8 cellular contexts compared by ENCODE assay signal in the genomic region with DNA sequence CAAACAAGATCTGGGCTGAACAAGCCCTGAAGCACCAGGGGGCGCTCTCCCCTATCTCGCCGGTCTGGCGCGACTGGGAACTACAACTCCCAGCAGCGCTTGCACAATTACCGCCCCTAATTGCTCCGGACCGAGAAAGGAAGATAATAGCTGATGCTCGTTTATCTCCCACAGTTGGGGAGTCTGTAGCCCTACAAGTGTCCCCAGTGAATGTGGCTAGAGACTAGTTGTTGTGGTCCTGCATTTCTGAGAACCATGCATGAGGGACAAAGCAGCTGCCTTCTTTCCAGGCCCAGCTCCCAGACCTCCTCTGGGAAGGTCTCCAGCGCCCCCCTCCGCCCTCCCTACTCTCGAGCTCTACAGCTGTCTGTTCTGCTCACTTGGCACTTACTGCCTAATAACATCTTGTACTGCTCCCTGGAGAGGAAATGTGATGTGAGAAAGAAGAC. TPM values are rescaled to one million over a fixed set of nuclear protein-coding genes. Genes with fewer than 3 reads are reported as not detected.
DNase-seq lines count a peak whose midpoint lies in the region; ATAC-seq, FAIRE-seq and TF ChIP-seq lines count a peak whose summit lies in the region.

No MANE protein-coding gene starts in this region.

- no peaks in the 10 kb centered on the region for H3K9me3 Mint-ChIP-seq in activated CD4-positive, alpha-beta T cell treated with anti-CD3 and anti-CD28 coated beads, Interleukin-2, amount 10 ng/mL, durations not matched to agents 7 days and 5 days

- H3K4me1 Mint-ChIP-seq in activated CD4-positive, alpha-beta T cell treated with anti-CD3 and anti-CD28 coated beads, Interleukin-2, amount 10 ng/mL, durations not matched to agents 7 days and 5 days: peaks cover 22% of the 10 kb centered on the region

- H3K27me3 ChIP-seq in HepG2 (ENCODE audit: control insufficient read depth in 1 of 2, insufficient read depth in 2 of 2, low read length in 2 of 2): peaks cover 11 to 83% of the 10 kb centered on the region in 2 experiments; a peak in 4 of 5 replicates

- intact Hi-C loops in HepG2 (cut with micrococcal nuclease; ENCODE audit: unreplicated experiment): loop anchor here (1.0 kb wide), 1 partner anchor 38 kb away; no protein-coding TSS in a partner anchor

- no peaks in the 10 kb centered on the region for H3K36me3 Mint-ChIP-seq in activated CD4-positive, alpha-beta T cell treated with anti-CD3 and anti-CD28 coated beads, Interleukin-2, amount 10 ng/mL, durations not matched to agents 7 days and 5 days (ENCODE audit: low read depth)

- no peak for TF ChIP-seq EP300 in HepG2 (IDR thresholded peaks at IDR 0.05; ENCODE audit: low read depth in 2 of 2, low read length in 2 of 2)
- TF ChIP-seq EP300 in HepG2 (CRISPR knock-in tag; IDR thresholded peaks at IDR 0.05; ENCODE audit: borderline replicate concordance): no peak

- H3K4me2 ChIP-seq in HepG2 (ENCODE audit: low read depth, low read length): peak overlapping the region; percentile 77

- CTCF ChIA-PET in activated CD4-positive, alpha-beta T cell treated with anti-CD3 and anti-CD28 coated beads, Interleukin-2, amount 10 ng/mL, durations not matched to agents 7 days and 5 days (lab: Charles Lee): interaction anchor here (0.6 to 1.9 kb wide), 30 partner anchors 10 to 429 kb away, joined by 3 to 12 read pairs (median 4); no protein-coding TSS in a partner anchor
- CTCF ChIA-PET in HepG2 (lab: Yijun Ruan, JAX; ENCODE audit: low intra/inter-chr PET ratio, low total read pairs): interaction anchor here (1.4 to 1.8 kb wide), 5 partner anchors 34 to 239 kb away, joined by 4 to 23 read pairs (median 4); partner anchors contain the start of genes NRXN2 and RASGRP2

- H3K27ac ChIP-seq in HepG2 (ENCODE audit: extremely low read length, insufficient read depth, low read length): no peak overlapping the region

- no peaks in the 10 kb centered on the region for H3K9me3 ChIP-seq in HepG2 (ENCODE audit: low read length)

- H4K20me1 ChIP-seq in HepG2 (ENCODE audit: insufficient read depth, low read length): no peaks in the 10 kb centered on the region

- peak; percentile 92 for TF ChIP-seq CTCF in HepG2 (CRISPR knock-in tag; IDR thresholded peaks at IDR 0.05)

- H3K4me3 Mint-ChIP-seq in activated CD4-positive, alpha-beta T cell treated with anti-CD3 and anti-CD28 coated beads, Interleukin-2, amount 10 ng/mL, durations not matched to agents 7 days and 5 days: peak overlapping the region; percentile 45

- no TSS peak for BruUV-seq in HepG2 (replicated peaks; lab: Mats Ljungman, UMichigan)

- H3K36me3 ChIP-seq in HepG2 (replicated peaks in 1 of 2; ENCODE audit: control insufficient read depth in 1 of 2, insufficient read depth in 2 of 2, low read length in 2 of 2): no peaks in the 10 kb centered on the region

- peak; percentile 81 for TF ChIP-seq RAD21 in HepG2 (CRISPR knock-in tag; IDR thresholded peaks at IDR 0.05)

- peak; percentile 55 for ATAC-seq in GM18508 (IDR thresholded peaks at IDR 0.05; ENCODE audit: insufficient read depth, unreplicated experiment)
- peak; percentile 77 for ATAC-seq in HG03571 (IDR thresholded peaks at IDR 0.05; ENCODE audit: unreplicated experiment)
- peak; percentile 97 for ATAC-seq in HepG2

- no peak for TF ChIP-seq POLR2A in HepG2 (IDR thresholded peaks at IDR 0.05; ENCODE audit: insufficient read depth in 1 of 2, low read depth in 2 of 2, low read length in 2 of 2)

- POLR2A ChIA-PET in activated CD4-positive, alpha-beta T cell treated with anti-CD3 and anti-CD28 coated beads, Interleukin-2, amount 10 ng/mL, durations not matched to agents 7 days and 5 days (lab: Charles Lee): interaction anchor here (1.0 kb wide), 1 partner anchor 16 kb away, joined by 6 read pairs; no protein-coding TSS in a partner anchor
- POLR2A ChIA-PET in HepG2 (lab: Yijun Ruan, JAX): no interaction called here

- H3K27ac Mint-ChIP-seq in activated CD4-positive, alpha-beta T cell treated with anti-CD3 and anti-CD28 coated beads, Interleukin-2, amount 10 ng/mL, durations not matched to agents 7 days and 5 days: peak overlapping the region; percentile 62

- DNase-seq in 8988T: peak; percentile 85
- DNase-seq in NCI-H748 (lab: John Stamatoyannopoulos, UW; ENCODE audit: unreplicated experiment): peak; percentile 85
- DNase-seq in activated CD4-positive, alpha-beta T cell treated with anti-CD3 and anti-CD28 coated beads, Interleukin-2, amount 10 ng/mL, durations not matched to agents 7 days and 5 days: peak; percentile 94
- DNase-seq in dedifferentiated amniotic fluid mesenchymal stem cell (ENCODE audit: extremely low spot score): peak; percentile 77
- DNase-seq in HepG2 (ENCODE audit: low spot score): peak; percentile 73
- peak; percentile 80 for DNase-seq in stimulated activated CD4-positive, alpha-beta T cell treated with anti-CD3 and anti-CD28 coated beads, Interleukin-2, amount 100 ng/mL, for 4 hours (ENCODE audit: low read depth)

- peak overlapping the region; percentile 40 to 61 (median 46); a peak in 5 of 6 replicates for H3K4me3 ChIP-seq in HepG2 (replicated peaks in 1 of 3; ENCODE audit: insufficient read depth in 1 of 3, low read depth in 2 of 3, low read length in 3 of 3)

- no peaks in the 10 kb centered on the region for H3K79me2 ChIP-seq in HepG2 (ENCODE audit: insufficient read depth, low read length)

- in situ Hi-C loops in HepG2 (cut with HindIII; ENCODE audit: extremely low pct_ligation_motif_present, low pct_unique_long_range_greater_than_20kb): no loop called here

- peak overlapping the region; percentile 19; the same call in 1 of the 2 replicates for H3K9ac ChIP-seq in HepG2 (ENCODE audit: insufficient read depth, low read depth, low read length)

- 11% methylated on average over 3 of the region's 13 CpGs for WGBS in HepG2 (ENCODE audit: low lambda C conversion rate)

- peak overlapping the region; percentile 39 for H2AFZ ChIP-seq in HepG2 (ENCODE audit: low read length)

- no peaks in the 10 kb centered on the region; the same call in 1 of the 2 replicates for H3K4me1 ChIP-seq in HepG2 (ENCODE audit: insufficient read depth, low read length)

- peak; percentile 66 for FAIRE-seq in HepG2 (lab: Jason Lieb, UNC)

- H3K27me3 Mint-ChIP-seq in activated CD4-positive, alpha-beta T cell treated with anti-CD3 and anti-CD28 coated beads, Interleukin-2, amount 10 ng/mL, durations not matched to agents 7 days and 5 days: peaks cover 26% of the 10 kb centered on the region

RNA-seq across cellular contexts. Expression of gene NRXN2, which starts 34.4 kb away (rescaled TPM):
- under 1 TPM; 0.07 to 0.15 TPM for total RNA-seq in activated CD4-positive, alpha-beta T cell treated with anti-CD3 and anti-CD28 coated beads, Interleukin-2, amount 10 ng/mL, durations not matched to agents 7 days and 5 days
- total RNA-seq in HepG2 (2016; rRNA removed; fragmentation: Illumina TruSeq; extraction: Trizol): not detected in 2 replicates
- total RNA-seq in HepG2 (2016; cell fraction: cytosol; rRNA removed; fragmentation: Illumina TruSeq; extraction: Trizol; ENCODE audit: low read depth): not detected in 2 replicates
- total RNA-seq in HepG2 (2016; cell fraction: insoluble cytoplasmic fraction; rRNA removed; fragmentation: Illumina TruSeq; extraction: Trizol): not detected in 2 replicates
- not detected in 2 replicates for total RNA-seq in HepG2 (2016; cell fraction: membrane; rRNA removed; fragmentation: Illumina TruSeq; extraction: Trizol)
- not detected in 2 replicates for total RNA-seq in HepG2 (2016; cell fraction: nucleus; rRNA removed; fragmentation: Illumina TruSeq; extraction: Trizol)
- 0.03 TPM in 1 of 2 replicates, not detected in the other for polyA plus RNA-seq in HepG2 (2011; rRNA removed)
- polyA plus RNA-seq in HepG2 (2011; cell fraction: cytosol; rRNA removed): 0.08 and 0.14 TPM in 2 replicates
- polyA plus RNA-seq in HepG2 (2011; cell fraction: nucleus; rRNA removed): 0.13 TPM in 1 of 2 replicates, not detected in the other
- polyA plus RNA-seq in HepG2 (2012): 0.32 and 0.42 TPM in 2 replicates
- not detected in 2 replicates for polyA plus RNA-seq in HepG2 (2016; cell fraction: cytosol; fragmentation: Illumina TruSeq; extraction: Trizol; ENCODE audit: low read depth)
- polyA plus RNA-seq in HepG2 (2016; cell fraction: insoluble cytoplasmic fraction; fragmentation: Illumina TruSeq; extraction: Trizol; ENCODE audit: low read depth): 0.07 TPM in 1 of 2 replicates, not detected in the other
- not detected in 2 replicates for polyA plus RNA-seq in HepG2 (2016; cell fraction: membrane; fragmentation: Illumina TruSeq; extraction: Trizol; ENCODE audit: low read depth)
- not detected in 2 replicates for polyA plus RNA-seq in HepG2 (2016; cell fraction: nucleus; fragmentation: Illumina TruSeq; extraction: Trizol; ENCODE audit: insufficient read depth, low read depth)
- polyA minus RNA-seq in HepG2 (2011; rRNA and poly(A)+ RNA removed; ENCODE audit: low replicate concordance): 1.9 TPM in 1 of 2 replicates, not detected in the other
- polyA minus RNA-seq in HepG2 (2011; cell fraction: cytosol; rRNA and poly(A)+ RNA removed): not detected in 2 replicates
- polyA minus RNA-seq in HepG2 (2011; cell fraction: nucleus; rRNA and poly(A)+ RNA removed): not detected in 2 replicates

RNA-seq across cellular contexts. Expression of gene RASGRP2, which starts 55.4 kb away (rescaled TPM):
- total RNA-seq in activated CD4-positive, alpha-beta T cell treated with anti-CD3 and anti-CD28 coated beads, Interleukin-2, amount 10 ng/mL, durations not matched to agents 7 days and 5 days: 100 to 1,000 TPM; 293 to 300 TPM
- not detected in 2 replicates for total RNA-seq in HepG2 (2016; rRNA removed; fragmentation: Illumina TruSeq; extraction: Trizol)
- not detected in 2 replicates for total RNA-seq in HepG2 (2016; cell fraction: cytosol; rRNA removed; fragmentation: Illumina TruSeq; extraction: Trizol; ENCODE audit: low read depth)
- not detected in 2 replicates for total RNA-seq in HepG2 (2016; cell fraction: insoluble cytoplasmic fraction; rRNA removed; fragmentation: Illumina TruSeq; extraction: Trizol)
- total RNA-seq in HepG2 (2016; cell fraction: membrane; rRNA removed; fragmentation: Illumina TruSeq; extraction: Trizol): not detected in 2 replicates
- not detected in 2 replicates for total RNA-seq in HepG2 (2016; cell fraction: nucleus; rRNA removed; fragmentation: Illumina TruSeq; extraction: Trizol)
- polyA plus RNA-seq in HepG2 (2011; rRNA removed): 0.18 and 0.61 TPM in 2 replicates
- 0.23 TPM in 2 replicates for polyA plus RNA-seq in HepG2 (2011; cell fraction: cytosol; rRNA removed)
- 0.54 and 1.5 TPM in 2 replicates for polyA plus RNA-seq in HepG2 (2011; cell fraction: nucleus; rRNA removed)
- 0.38 TPM in 1 of 2 replicates, not detected in the other for polyA plus RNA-seq in HepG2 (2012)
- 0.26 and 0.27 TPM in 2 replicates for polyA plus RNA-seq in HepG2 (2016; cell fraction: cytosol; fragmentation: Illumina TruSeq; extraction: Trizol; ENCODE audit: low read depth)
- not detected in 2 replicates for polyA plus RNA-seq in HepG2 (2016; cell fraction: insoluble cytoplasmic fraction; fragmentation: Illumina TruSeq; extraction: Trizol; ENCODE audit: low read depth)
- 0.30 TPM in 1 of 2 replicates, not detected in the other for polyA plus RNA-seq in HepG2 (2016; cell fraction: membrane; fragmentation: Illumina TruSeq; extraction: Trizol; ENCODE audit: low read depth)
- not detected in 2 replicates for polyA plus RNA-seq in HepG2 (2016; cell fraction: nucleus; fragmentation: Illumina TruSeq; extraction: Trizol; ENCODE audit: insufficient read depth, low read depth)
- polyA minus RNA-seq in HepG2 (2011; rRNA and poly(A)+ RNA removed; ENCODE audit: low replicate concordance): 0.28 TPM in 1 of 2 replicates, not detected in the other
- not detected in 2 replicates for polyA minus RNA-seq in HepG2 (2011; cell fraction: cytosol; rRNA and poly(A)+ RNA removed)
- polyA minus RNA-seq in HepG2 (2011; cell fraction: nucleus; rRNA and poly(A)+ RNA removed): not detected in 2 replicates

Comparison
In these comparisons a context has a peak if more than half of its experiments do, and no peak if none do; other contexts are left out.
1. RNA of gene RASGRP2, which starts 55.4 kb away (total RNA-seq): 293 to 300 TPM in activated CD4-positive, alpha-beta T cell treated with anti-CD3 and anti-CD28 coated beads, Interleukin-2, amount 10 ng/mL, durations not matched to agents 7 days and 5 days; not detected in HepG2; every median in the first group is over 100 times any median in the second.
2. Peak in every context shown above with its lines, with median percentiles within 50 percentile points of each other: DNase-seq and ATAC-seq.